In the genomic region with DNA sequence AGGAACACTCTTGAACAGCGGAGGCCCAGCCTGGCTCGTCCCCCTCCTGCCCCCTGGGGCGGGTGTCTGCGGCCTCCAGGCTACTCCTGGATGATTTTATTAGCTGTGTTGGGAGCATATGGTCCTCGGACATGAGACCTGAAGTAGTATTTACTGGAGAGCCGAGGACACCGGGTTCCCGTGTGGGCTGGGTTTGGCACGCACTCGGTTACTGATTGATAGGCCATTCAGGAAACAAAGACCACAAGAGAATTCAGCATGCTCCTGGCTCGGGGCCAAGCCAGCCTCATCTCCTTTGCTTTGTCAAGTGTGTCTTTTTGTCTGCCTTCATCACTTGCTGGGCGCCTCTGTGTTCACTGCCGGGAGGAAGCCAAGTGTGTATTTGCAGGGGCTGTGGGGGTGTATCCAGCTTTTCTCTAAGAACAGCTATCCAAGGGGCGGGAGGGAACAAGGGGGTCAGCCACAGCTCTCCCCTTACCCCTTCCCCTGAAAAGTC, we compare ENCODE assay signal across 8 cellular contexts. TPM values are rescaled to one million over a fixed set of nuclear protein-coding genes. Genes with fewer than 3 reads are reported as not detected.
A peak's percentile ranks its signal among the peaks of the same experiment; 100 is the strongest.
DNase-seq lines count a peak whose midpoint lies in the region; ATAC-seq and TF ChIP-seq lines count a peak whose summit lies in the region.

No MANE protein-coding gene starts in this region.

- TF ChIP-seq CTCF in esophagus muscularis mucosa (IDR thresholded peaks at IDR 0.05) (no peak), spleen (IDR thresholded peaks at IDR 0.05 in 8 of 11, conservative IDR thresholded peaks at IDR 0.05 in 3 of 11) (no peak)

- no peak overlapping the region for H3K4me3 ChIP-seq in esophagus muscularis mucosa
- peak overlapping the region in 4 of 8 donors; percentile 8 to 60 (median 13) for H3K4me3 ChIP-seq in spleen

- H3K27ac ChIP-seq in esophagus muscularis mucosa (replicated peaks in 1 of 4): peak overlapping the region; percentile 41 to 66 (median 56)
- peak overlapping the region; percentile 37 to 91 (median 84) for H3K27ac ChIP-seq in spleen

- H3K36me3 ChIP-seq in esophagus muscularis mucosa: no peaks in the 10 kb centered on the region
- H3K36me3 ChIP-seq in spleen: no peaks in the 10 kb centered on the region

- POLR2A ChIA-PET in activated CD8-positive, alpha-beta T cell treated with anti-CD3 and anti-CD28 coated beads, Interleukin-2, amount 10 ng/mL, durations not matched to agents 7 days and 5 days (lab: Charles Lee): interaction anchor here (0.6 to 4.7 kb wide), 17 partner anchors 7 to 477 kb away, joined by 3 to 25 read pairs (median 5); a partner anchor contains a TSS

- WGBS in esophagus muscularis mucosa: 48% methylated on average over 4 of the region's 14 CpGs
- 14 to 22% (median 18%) methylated on average over 8 to 14 of the region's 14 CpGs for WGBS in spleen, 5 donors

- peak overlapping the region; percentile 95 for H3K27ac Mint-ChIP-seq in activated CD8-positive, alpha-beta T cell treated with anti-CD3 and anti-CD28 coated beads, Interleukin-2, amount 10 ng/mL, durations not matched to agents 7 days and 5 days

- H3K27me3 ChIP-seq in esophagus muscularis mucosa (no peaks in the 10 kb centered on the region), spleen (replicated peaks in 1 of 7) (no peaks in the 10 kb centered on the region)

- no peak for TF ChIP-seq EP300 in esophagus muscularis mucosa (IDR thresholded peaks at IDR 0.05)

- H3K36me3 Mint-ChIP-seq in activated CD8-positive, alpha-beta T cell treated with anti-CD3 and anti-CD28 coated beads, Interleukin-2, amount 10 ng/mL, durations not matched to agents 7 days and 5 days (ENCODE audit: low read depth): no peaks in the 10 kb centered on the region

- CTCF ChIA-PET in activated CD8-positive, alpha-beta T cell treated with anti-CD3 and anti-CD28 coated beads, Interleukin-2, amount 10 ng/mL, durations not matched to agents 7 days and 5 days (lab: Charles Lee): interaction anchor here (0.7 to 12.4 kb wide), 15 partner anchors 9 to 583 kb away, joined by 3 to 436 read pairs (median 21); a partner anchor contains a TSS

- DNase-seq in NCI-H187 treated with DMSO at 0.1 percent for 48 hours (lab: John Stamatoyannopoulos, UW) (peak; percentile 46), esophagus muscularis mucosa (ENCODE audit: extremely low spot score) (peak; percentile 96), spleen (peak; percentile 95), GM19240 (ENCODE audit: insufficient read length, low spot score) (no peak)
- peak; percentile 92 for DNase-seq in activated CD8-positive, alpha-beta T cell treated with anti-CD3 and anti-CD28 coated beads, Interleukin-2, amount 10 ng/mL, durations not matched to agents 7 days and 5 days

- H3K27me3 Mint-ChIP-seq in activated CD8-positive, alpha-beta T cell treated with anti-CD3 and anti-CD28 coated beads, Interleukin-2, amount 10 ng/mL, durations not matched to agents 7 days and 5 days (ENCODE audit: low read depth): no peaks in the 10 kb centered on the region

- peak overlapping the region; percentile 68 for H3K4me3 Mint-ChIP-seq in activated CD8-positive, alpha-beta T cell treated with anti-CD3 and anti-CD28 coated beads, Interleukin-2, amount 10 ng/mL, durations not matched to agents 7 days and 5 days

- intact Hi-C loops in esophagus muscularis mucosa (cut with DNase I): loop anchor here (5.0 kb wide), 2 partner anchors 373 to 388 kb away; no protein-coding TSS in a partner anchor
- intact Hi-C loops in spleen (cut with DNase I; ENCODE audit: low total_unique reads): loop anchor here (5.0 kb wide), 1 partner anchor 388 kb away; no protein-coding TSS in a partner anchor

- TF ChIP-seq POLR2A in esophagus muscularis mucosa (IDR thresholded peaks at IDR 0.05; ENCODE audit: low read depth) (no peak), spleen (IDR thresholded peaks at IDR 0.05) (no peak)

- H3K9me3 Mint-ChIP-seq in activated CD8-positive, alpha-beta T cell treated with anti-CD3 and anti-CD28 coated beads, Interleukin-2, amount 10 ng/mL, durations not matched to agents 7 days and 5 days (ENCODE audit: insufficient read depth): no peaks in the 10 kb centered on the region

- H3K4me1 ChIP-seq in esophagus muscularis mucosa: peaks cover 16 to 52% (median 45%) of the 10 kb centered on the region in 4 donors
- peaks cover 48 to 59% (median 57%) of the 10 kb centered on the region in 6 donors for H3K4me1 ChIP-seq in spleen

- ATAC-seq in GM18499 (IDR thresholded peaks at IDR 0.05; ENCODE audit: insufficient read depth, unreplicated experiment) (peak; percentile 27), HG02852 (IDR thresholded peaks at IDR 0.05; ENCODE audit: unreplicated experiment) (peak; percentile 34), SK-N-SH treated with all-trans-retinoic acid at 6 μM for 48 hours (no peak)
- ATAC-seq in activated CD8-positive, alpha-beta T cell treated with anti-CD3 and anti-CD28 coated beads, Interleukin-2, amount 10 ng/mL, durations not matched to agents 7 days and 5 days: peak; percentile 66

- H3K4me1 Mint-ChIP-seq in activated CD8-positive, alpha-beta T cell treated with anti-CD3 and anti-CD28 coated beads, Interleukin-2, amount 10 ng/mL, durations not matched to agents 7 days and 5 days (ENCODE audit: low read depth): peaks cover 66% of the 10 kb centered on the region

- H3K9me3 ChIP-seq in esophagus muscularis mucosa (no peaks in the 10 kb centered on the region), spleen (no peaks in the 10 kb centered on the region)

TF ChIP-seq in SK-N-SH treated with all-trans-retinoic acid at 6 μM for 48 hours, 23 proteins besides CTCF, POLR2A, EP300 and RAD21:
- TF ChIP-seq ARNTL (CRISPR knock-in tag; IDR thresholded peaks at IDR 0.05; ENCODE audit: borderline replicate concordance, low read depth) (no peak), GLIS3 (CRISPR knock-in tag; IDR thresholded peaks at IDR 0.05) (no peak), ZFP3 (CRISPR knock-in tag; IDR thresholded peaks at IDR 0.05) (no peak), PPARA (CRISPR knock-in tag; IDR thresholded peaks at IDR 0.05; ENCODE audit: borderline replicate concordance) (no peak), CSDC2 (CRISPR knock-in tag; IDR thresholded peaks at IDR 0.05) (no peak), ISL1 (CRISPR knock-in tag; IDR thresholded peaks at IDR 0.05) (no peak), BACH2 (CRISPR knock-in tag; IDR thresholded peaks at IDR 0.05; ENCODE audit: borderline replicate concordance) (no peak), ESRRG (CRISPR knock-in tag; IDR thresholded peaks at IDR 0.05) (no peak), ZC3H10 (CRISPR knock-in tag; IDR thresholded peaks at IDR 0.05) (no peak), RARB (CRISPR knock-in tag; IDR thresholded peaks at IDR 0.05) (no peak), TCF4 (CRISPR knock-in tag; IDR thresholded peaks at IDR 0.05; ENCODE audit: borderline replicate concordance) (no peak), ZNF8 (CRISPR knock-in tag; IDR thresholded peaks at IDR 0.05) (no peak), ZFP30 (CRISPR knock-in tag; IDR thresholded peaks at IDR 0.05) (no peak), ZNF70 (CRISPR knock-in tag; IDR thresholded peaks at IDR 0.05) (no peak)
- TF ChIP-seq, protein P1, sequence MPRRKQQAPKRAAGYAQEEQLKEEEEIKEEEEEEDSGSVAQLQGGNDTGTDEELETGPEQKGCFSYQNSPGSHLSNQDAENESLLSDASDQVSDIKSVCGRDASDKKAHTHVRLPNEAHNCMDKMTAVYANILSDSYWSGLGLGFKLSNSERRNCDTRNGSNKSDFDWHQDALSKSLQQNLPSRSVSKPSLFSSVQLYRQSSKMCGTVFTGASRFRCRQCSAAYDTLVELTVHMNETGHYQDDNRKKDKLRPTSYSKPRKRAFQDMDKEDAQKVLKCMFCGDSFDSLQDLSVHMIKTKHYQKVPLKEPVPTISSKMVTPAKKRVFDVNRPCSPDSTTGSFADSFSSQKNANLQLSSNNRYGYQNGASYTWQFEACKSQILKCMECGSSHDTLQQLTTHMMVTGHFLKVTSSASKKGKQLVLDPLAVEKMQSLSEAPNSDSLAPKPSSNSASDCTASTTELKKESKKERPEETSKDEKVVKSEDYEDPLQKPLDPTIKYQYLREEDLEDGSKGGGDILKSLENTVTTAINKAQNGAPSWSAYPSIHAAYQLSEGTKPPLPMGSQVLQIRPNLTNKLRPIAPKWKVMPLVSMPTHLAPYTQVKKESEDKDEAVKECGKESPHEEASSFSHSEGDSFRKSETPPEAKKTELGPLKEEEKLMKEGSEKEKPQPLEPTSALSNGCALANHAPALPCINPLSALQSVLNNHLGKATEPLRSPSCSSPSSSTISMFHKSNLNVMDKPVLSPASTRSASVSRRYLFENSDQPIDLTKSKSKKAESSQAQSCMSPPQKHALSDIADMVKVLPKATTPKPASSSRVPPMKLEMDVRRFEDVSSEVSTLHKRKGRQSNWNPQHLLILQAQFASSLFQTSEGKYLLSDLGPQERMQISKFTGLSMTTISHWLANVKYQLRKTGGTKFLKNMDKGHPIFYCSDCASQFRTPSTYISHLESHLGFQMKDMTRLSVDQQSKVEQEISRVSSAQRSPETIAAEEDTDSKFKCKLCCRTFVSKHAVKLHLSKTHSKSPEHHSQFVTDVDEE (CRISPR knock-in tag; IDR thresholded peaks at IDR 0.05): no peak
- TF ChIP-seq, protein P2, sequence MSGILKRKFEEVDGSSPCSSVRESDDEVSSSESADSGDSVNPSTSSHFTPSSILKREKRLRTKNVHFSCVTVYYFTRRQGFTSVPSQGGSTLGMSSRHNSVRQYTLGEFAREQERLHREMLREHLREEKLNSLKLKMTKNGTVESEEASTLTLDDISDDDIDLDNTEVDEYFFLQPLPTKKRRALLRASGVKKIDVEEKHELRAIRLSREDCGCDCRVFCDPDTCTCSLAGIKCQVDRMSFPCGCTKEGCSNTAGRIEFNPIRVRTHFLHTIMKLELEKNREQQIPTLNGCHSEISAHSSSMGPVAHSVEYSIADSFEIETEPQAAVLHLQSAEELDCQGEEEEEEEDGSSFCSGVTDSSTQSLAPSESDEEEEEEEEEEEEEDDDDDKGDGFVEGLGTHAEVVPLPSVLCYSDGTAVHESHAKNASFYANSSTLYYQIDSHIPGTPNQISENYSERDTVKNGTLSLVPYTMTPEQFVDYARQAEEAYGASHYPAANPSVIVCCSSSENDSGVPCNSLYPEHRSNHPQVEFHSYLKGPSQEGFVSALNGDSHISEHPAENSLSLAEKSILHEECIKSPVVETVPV (CRISPR knock-in tag; IDR thresholded peaks at IDR 0.05): no peak
TF ChIP-seq in SK-N-SH treated with all-trans-retinoic acid at 6 μM for 48 hours: peak in this region for 0.

RNA-seq across cellular contexts. Expression of a gene that starts 9.7 kb away (rescaled TPM):
- 10 to 100 TPM; 22.5 to 24.3 TPM for total RNA-seq in activated CD8-positive, alpha-beta T cell treated with anti-CD3 and anti-CD28 coated beads, Interleukin-2, amount 10 ng/mL, durations not matched to agents 7 days and 5 days
- total RNA-seq in esophagus muscularis mucosa (1 to 10 TPM in 3 of 4 donors, under 1 TPM in 1; 0.52 to 5.8 (median 3.7) TPM), spleen (10 to 100 TPM in 2 of 7 donors, 1 to 10 TPM in 5; 4.7 to 20.0 (median 7.3) TPM)
- 10 to 100 TPM in 1 of 3 donors, 1 to 10 TPM in 2; 8.3 to 18.4 (median 9.8) TPM for polyA plus RNA-seq in spleen

RNA-seq across cellular contexts. Expression of a gene that starts 17.8 kb away (rescaled TPM):
- under 1 TPM; 0.16 to 0.37 TPM for total RNA-seq in activated CD8-positive, alpha-beta T cell treated with anti-CD3 and anti-CD28 coated beads, Interleukin-2, amount 10 ng/mL, durations not matched to agents 7 days and 5 days
- 1 to 10 TPM in 2 of 4 donors, under 1 TPM in 2; 0.50 to 5.8 (median 1.2) TPM for total RNA-seq in esophagus muscularis mucosa
- total RNA-seq in spleen: 10 to 100 TPM in 1 of 7 donors, 1 to 10 TPM in 5, under 1 TPM in 1; 0.54 to 10.7 (median 3.6) TPM
- polyA plus RNA-seq in spleen: under 1 TPM; 0.07 to 0.41 (median 0.35) TPM
